ENCODE assay signal across 23 cellular contexts in genomic region chr2:120422761-120423160, GRCh38.
"Had no signal": no experiment of that assay in that cellular context is flagged by ENCODE, and none has a peak within 500 bp of the region (broad histone marks: within the 10 kb centered on the region; RNA-seq: fewer than 3 reads in every experiment).

No MANE protein-coding gene starts in this region.

- H3K9me3 Mint-ChIP-seq: activated naive CD4-positive, alpha-beta T cell treated with anti-CD3 and anti-CD28 coated beads, Interleukin-2, amount 50 U/mL, for 72 hours; activated T-cell treated with anti-CD3 and anti-CD28 coated beads, Interleukin-2, amount 50 U/mL, for 24 hours; activated T-helper 17 cell treated with anti-CD3 and anti-CD28 coated beads, Interleukin-2, amount 50 U/mL, for 72 hours; WTC11 had no signal

- H3K9me3 ChIP-seq: ascending aorta, colonic mucosa, esophagus squamous epithelium, gastrocnemius medialis, mucosa of descending colon, tibial artery, vagina had no signal

- H3K36me3 ChIP-seq: ascending aorta, brain microvascular endothelial cell, colonic mucosa, esophagus squamous epithelium, gastrocnemius medialis, tibial artery, vagina had no signal

- ATAC-seq: activated naive CD4-positive, alpha-beta T cell treated with anti-CD3 and anti-CD28 coated beads, Interleukin-2, amount 50 U/mL, for 72 hours; activated T-helper 17 cell treated with anti-CD3 and anti-CD28 coated beads, Interleukin-2, amount 50 U/mL, for 72 hours; gastrocnemius medialis; mucosa of descending colon; sciatic nerve; WTC11 had no signal

- H3K4me3 Mint-ChIP-seq: activated T-cell treated with anti-CD3 and anti-CD28 coated beads, Interleukin-2, amount 50 U/mL, for 24 hours; activated T-helper 17 cell treated with anti-CD3 and anti-CD28 coated beads, Interleukin-2, amount 50 U/mL, for 72 hours; WTC11 had no signal

- DNase-seq: activated CD4-positive, alpha-beta T cell treated with anti-CD3 and anti-CD28 coated beads for 4 hours; activated CD4-positive, alpha-beta T cell treated with anti-CD3 and anti-CD28 coated beads, Interleukin-2, amount 50 U/mL, for 48 hours; activated T-cell treated with anti-CD3 and anti-CD28 coated beads, Interleukin-2, amount 50 U/mL, for 24 hours; brain microvascular endothelial cell; colonic mucosa; esophagus squamous epithelium; gastrocnemius medialis; hypothalamus; mesenchymal stem cell; mucosa of descending colon; nucleus accumbens; stimulated activated CD4-positive, alpha-beta T cell treated with anti-CD3 and anti-CD28 coated beads, Interleukin-2, amount 100 ng/mL, for 48 hours; stimulated activated naive CD4-positive, alpha-beta T cell; substantia nigra; T-helper 9 cell had no signal

- H3K4me3 ChIP-seq: ascending aorta, colonic mucosa, esophagus squamous epithelium, gastrocnemius medialis, mucosa of descending colon, smooth muscle cell, tibial artery, vagina had no signal

- H3K4me1 Mint-ChIP-seq: activated T-helper 17 cell treated with anti-CD3 and anti-CD28 coated beads, Interleukin-2, amount 50 U/mL, for 72 hours; WTC11 had no signal

- H3K27ac Mint-ChIP-seq: activated naive CD4-positive, alpha-beta T cell treated with anti-CD3 and anti-CD28 coated beads, Interleukin-2, amount 50 U/mL, for 72 hours; activated T-cell treated with anti-CD3 and anti-CD28 coated beads, Interleukin-2, amount 50 U/mL, for 24 hours; activated T-helper 17 cell treated with anti-CD3 and anti-CD28 coated beads, Interleukin-2, amount 50 U/mL, for 72 hours; WTC11 had no signal

- H3K27me3 ChIP-seq: ascending aorta, colonic mucosa, vagina had no signal

- H3K4me2 ChIP-seq: smooth muscle cell had no signal

- H3K4me1 ChIP-seq: ascending aorta, colonic mucosa, esophagus squamous epithelium, tibial artery, vagina had no signal

- H3K36me3 Mint-ChIP-seq: activated naive CD4-positive, alpha-beta T cell treated with anti-CD3 and anti-CD28 coated beads, Interleukin-2, amount 50 U/mL, for 72 hours; WTC11 had no signal

- H3K27ac ChIP-seq: ascending aorta, brain microvascular endothelial cell, colonic mucosa, esophagus squamous epithelium, gastrocnemius medialis, tibial artery, vagina had no signal
